In genomic region chr16:2981177-2981898, GRCh38 we compare ENCODE assay signal across 8 cellular contexts. TPM values are rescaled to one million over a fixed set of nuclear protein-coding genes. Genes with fewer than 3 reads are reported as not detected.
A peak's percentile ranks its signal among the peaks of the same experiment; 100 is the strongest.
DNase-seq lines count a peak whose midpoint lies in the region; ATAC-seq and TF ChIP-seq lines count a peak whose summit lies in the region.

No MANE protein-coding gene starts in this region.

- TF ChIP-seq CTCF in cardiac muscle cell (IDR thresholded peaks at IDR 0.05; ENCODE audit: low read depth, low read length) (no peak), transverse colon (IDR thresholded peaks at IDR 0.05) (no peak)

- intact Hi-C loops in left cardiac atrium (cut with DNase I) (no loop called here), transverse colon (cut with DNase I; ENCODE audit: low total_unique reads) (loop anchor here (5.0 kb wide), 1 partner anchor 714 kb away; the partner anchor contains the start of gene RNPS1)
- intact Hi-C loops in activated T-helper 1 cell treated with anti-CD3 and anti-CD28 coated beads, Interleukin-12 subunit alpha, Interleukin-12 subunit beta, Interleukin-2, Interleukin-4 antibody, amounts not matched to agents 30 ng/mL and 10 ng/mL and 1 ng/mL, durations not matched to agents 14 hours and 24 hours and 36 hours (cut with micrococcal nuclease): no loop called here

- H3K36me3 ChIP-seq in cardiac muscle cell (no peaks in the 10 kb centered on the region), transverse colon (no peaks in the 10 kb centered on the region)

- H3K9me3 ChIP-seq in cardiac muscle cell (ENCODE audit: low read depth): no peaks in the 10 kb centered on the region
- H3K9me3 ChIP-seq in transverse colon: no peaks in the 10 kb centered on the region

- no peaks in the 10 kb centered on the region for H3K9me3 Mint-ChIP-seq in activated T-helper 1 cell treated with anti-CD3 and anti-CD28 coated beads, Interleukin-12 subunit alpha, Interleukin-12 subunit beta, Interleukin-2, Interleukin-4 antibody, amounts not matched to agents 30 ng/mL and 10 ng/mL and 1 ng/mL, durations not matched to agents 14 hours and 24 hours and 36 hours

- no peak for TF ChIP-seq EP300 in transverse colon (IDR thresholded peaks at IDR 0.05; ENCODE audit: low read depth)

- H3K4me1 Mint-ChIP-seq in activated T-helper 1 cell treated with anti-CD3 and anti-CD28 coated beads, Interleukin-12 subunit alpha, Interleukin-12 subunit beta, Interleukin-2, Interleukin-4 antibody, amounts not matched to agents 30 ng/mL and 10 ng/mL and 1 ng/mL, durations not matched to agents 14 hours and 24 hours and 36 hours (ENCODE audit: low read depth): peaks cover 4% of the 10 kb centered on the region

- H3K4me3 ChIP-seq in cardiac muscle cell (no peak overlapping the region), transverse colon (peak overlapping the region in 2 of 4 donors; percentile 62 to 74)

- H3K27ac ChIP-seq in cardiac muscle cell (peak overlapping the region; percentile 19), transverse colon (peak overlapping the region in 3 of 4 donors; percentile 87 to 95 (median 90))

- no peak for ATAC-seq in left cardiac atrium

- peak; percentile 27 to 43 for DNase-seq in cardiac muscle cell (ENCODE audit: low read depth in 1 of 2, low spot score in 1 of 2)
- no peak for DNase-seq in left cardiac atrium
- DNase-seq in activated T-helper 1 cell treated with anti-CD3 and anti-CD28 coated beads, Interleukin-12 subunit alpha, Interleukin-12 subunit beta, Interleukin-2, Interleukin-4 antibody, amounts not matched to agents 30 ng/mL and 10 ng/mL and 1 ng/mL, durations not matched to agents 14 hours and 24 hours and 36 hours (ENCODE audit: low spot score): no peak
- peak; percentile 36 for DNase-seq in iris pigment epithelial cell (ENCODE audit: low read depth)
- DNase-seq in transverse colon: no peak
- DNase-seq in C1 segment of cervical spinal cord (lab: John Stamatoyannopoulos, UW): no peak
- no peak for DNase-seq in NCI-H226
- DNase-seq in NAMALWA (ENCODE audit: low spot score): no peak

- peaks cover 8% of the 10 kb centered on the region for H3K4me1 ChIP-seq in cardiac muscle cell (ENCODE audit: low read depth)
- H3K4me1 ChIP-seq in transverse colon: peaks cover 4 to 36% (median 26%) of the 10 kb centered on the region in 4 donors

- peaks cover 5% of the 10 kb centered on the region for H3K27me3 Mint-ChIP-seq in activated T-helper 1 cell treated with anti-CD3 and anti-CD28 coated beads, Interleukin-12 subunit alpha, Interleukin-12 subunit beta, Interleukin-2, Interleukin-4 antibody, amounts not matched to agents 30 ng/mL and 10 ng/mL and 1 ng/mL, durations not matched to agents 14 hours and 24 hours and 36 hours (ENCODE audit: insufficient read depth)

- H3K27me3 ChIP-seq in cardiac muscle cell: no peaks in the 10 kb centered on the region
- H3K27me3 ChIP-seq in transverse colon: peaks cover 8% of the 10 kb centered on the region

- no peaks in the 10 kb centered on the region for H3K36me3 Mint-ChIP-seq in activated T-helper 1 cell treated with anti-CD3 and anti-CD28 coated beads, Interleukin-12 subunit alpha, Interleukin-12 subunit beta, Interleukin-2, Interleukin-4 antibody, amounts not matched to agents 30 ng/mL and 10 ng/mL and 1 ng/mL, durations not matched to agents 14 hours and 24 hours and 36 hours (ENCODE audit: low read depth)

- TF ChIP-seq POLR2A in transverse colon (IDR thresholded peaks at IDR 0.05): no peak

- H3K4me3 Mint-ChIP-seq in activated T-helper 1 cell treated with anti-CD3 and anti-CD28 coated beads, Interleukin-12 subunit alpha, Interleukin-12 subunit beta, Interleukin-2, Interleukin-4 antibody, amounts not matched to agents 30 ng/mL and 10 ng/mL and 1 ng/mL, durations not matched to agents 14 hours and 24 hours and 36 hours: peak overlapping the region; percentile 80

- in situ Hi-C loops in transverse colon (cut with MboI; ENCODE audit: low pct_ligation_motif_present in 1 of 4, low pct_unique_long_range_greater_than_20kb in 1 of 4, low sequenced_read_pairs in 3 of 4): no loop called here

- H3K27ac Mint-ChIP-seq in activated T-helper 1 cell treated with anti-CD3 and anti-CD28 coated beads, Interleukin-12 subunit alpha, Interleukin-12 subunit beta, Interleukin-2, Interleukin-4 antibody, amounts not matched to agents 30 ng/mL and 10 ng/mL and 1 ng/mL, durations not matched to agents 14 hours and 24 hours and 36 hours: peak overlapping the region; percentile 81

- WGBS in transverse colon (ENCODE audit: low coverage in 1 of 2), 2 donors: 58 to 71% methylated on average over 10 to 33 of the region's 33 CpGs

RNA-seq across cellular contexts. Expression of gene PKMYT1, which starts 1.1 kb away (rescaled TPM):
- 26.2 and 28.1 TPM in 2 replicates for total RNA-seq in cardiac muscle cell
- 30.6 and 36.8 TPM in 2 replicates for polyA plus RNA-seq in cardiac muscle cell
- total RNA-seq in left cardiac atrium: 1 to 10 TPM in 1 of 2 donors, under 1 TPM in 1; 0.97 to 2.9 TPM
- 151 and 152 TPM in 2 replicates for total RNA-seq in activated T-helper 1 cell treated with anti-CD3 and anti-CD28 coated beads, Interleukin-12 subunit alpha, Interleukin-12 subunit beta, Interleukin-2, Interleukin-4 antibody, amounts not matched to agents 30 ng/mL and 10 ng/mL and 1 ng/mL, durations not matched to agents 14 hours and 24 hours and 36 hours
- total RNA-seq in transverse colon: 1 to 10 TPM in 2 of 4 donors, under 1 TPM in 1, not detected in 1; 0.55 to 3.6 (median 3.0) TPM

RNA-seq across cellular contexts. Expression of gene PAQR4, which starts 12.2 kb away (rescaled TPM):
- 3.1 and 9.9 TPM in 2 replicates for total RNA-seq in cardiac muscle cell
- polyA plus RNA-seq in cardiac muscle cell: 3.9 and 11.0 TPM in 2 replicates
- 10 to 100 TPM in 1 of 2 donors, 1 to 10 TPM in 1; 5.8 to 10.1 TPM for total RNA-seq in left cardiac atrium
- total RNA-seq in activated T-helper 1 cell treated with anti-CD3 and anti-CD28 coated beads, Interleukin-12 subunit alpha, Interleukin-12 subunit beta, Interleukin-2, Interleukin-4 antibody, amounts not matched to agents 30 ng/mL and 10 ng/mL and 1 ng/mL, durations not matched to agents 14 hours and 24 hours and 36 hours: 40.1 and 44.0 TPM in 2 replicates
- total RNA-seq in transverse colon: 1 to 10 TPM in 3 of 4 donors, not detected in 1; 3.0 to 5.9 (median 4.4) TPM

RNA-seq across cellular contexts. Expression of gene KREMEN2, which starts 17.3 kb away (rescaled TPM):
- 2.6 and 3.9 TPM in 2 replicates for total RNA-seq in cardiac muscle cell
- polyA plus RNA-seq in cardiac muscle cell: 1.3 and 2.5 TPM in 2 replicates
- not detected for total RNA-seq in left cardiac atrium
- total RNA-seq in activated T-helper 1 cell treated with anti-CD3 and anti-CD28 coated beads, Interleukin-12 subunit alpha, Interleukin-12 subunit beta, Interleukin-2, Interleukin-4 antibody, amounts not matched to agents 30 ng/mL and 10 ng/mL and 1 ng/mL, durations not matched to agents 14 hours and 24 hours and 36 hours: 0.10 and 0.18 TPM in 2 replicates
- total RNA-seq in transverse colon: 1 to 10 TPM in 2 of 4 donors, under 1 TPM in 1, not detected in 1; 0.79 to 3.2 (median 1.1) TPM

RNA-seq across cellular contexts. Expression of gene CLDN9, which starts 31.4 kb away (rescaled TPM):
- 3.2 and 6.3 TPM in 2 replicates for total RNA-seq in cardiac muscle cell
- 8.4 and 8.5 TPM in 2 replicates for polyA plus RNA-seq in cardiac muscle cell
- total RNA-seq in left cardiac atrium: under 1 TPM; 0.24 TPM
- total RNA-seq in activated T-helper 1 cell treated with anti-CD3 and anti-CD28 coated beads, Interleukin-12 subunit alpha, Interleukin-12 subunit beta, Interleukin-2, Interleukin-4 antibody, amounts not matched to agents 30 ng/mL and 10 ng/mL and 1 ng/mL, durations not matched to agents 14 hours and 24 hours and 36 hours: not detected in 2 replicates
- 1 to 10 TPM in 1 of 4 donors, under 1 TPM in 1, not detected in 2; 0.55 to 1.1 TPM for total RNA-seq in transverse colon

RNA-seq across cellular contexts. Expression of gene CLDN6, which starts 36.6 kb away (rescaled TPM):
- total RNA-seq in cardiac muscle cell (148 and 210 TPM in 2 replicates), left cardiac atrium (not detected), transverse colon (not detected)
- polyA plus RNA-seq in cardiac muscle cell: 244 and 344 TPM in 2 replicates
- not detected in 2 replicates for total RNA-seq in activated T-helper 1 cell treated with anti-CD3 and anti-CD28 coated beads, Interleukin-12 subunit alpha, Interleukin-12 subunit beta, Interleukin-2, Interleukin-4 antibody, amounts not matched to agents 30 ng/mL and 10 ng/mL and 1 ng/mL, durations not matched to agents 14 hours and 24 hours and 36 hours

Comparison
In these comparisons a context has a peak if more than half of its experiments do, and no peak if none do; other contexts are left out.
1. DNase-seq: peak in cardiac muscle cell (2 of 2) and iris pigment epithelial cell (single experiment); none in left cardiac atrium (single experiment), activated T-helper 1 cell treated with anti-CD3 and anti-CD28 coated beads, Interleukin-12 subunit alpha, Interleukin-12 subunit beta, Interleukin-2, Interleukin-4 antibody, amounts not matched to agents 30 ng/mL and 10 ng/mL and 1 ng/mL, durations not matched to agents 14 hours and 24 hours and 36 hours (single experiment), transverse colon (single experiment), C1 segment of cervical spinal cord (0 of 14), NCI-H226 (single experiment) and NAMALWA (single experiment).